In the genomic region with DNA sequence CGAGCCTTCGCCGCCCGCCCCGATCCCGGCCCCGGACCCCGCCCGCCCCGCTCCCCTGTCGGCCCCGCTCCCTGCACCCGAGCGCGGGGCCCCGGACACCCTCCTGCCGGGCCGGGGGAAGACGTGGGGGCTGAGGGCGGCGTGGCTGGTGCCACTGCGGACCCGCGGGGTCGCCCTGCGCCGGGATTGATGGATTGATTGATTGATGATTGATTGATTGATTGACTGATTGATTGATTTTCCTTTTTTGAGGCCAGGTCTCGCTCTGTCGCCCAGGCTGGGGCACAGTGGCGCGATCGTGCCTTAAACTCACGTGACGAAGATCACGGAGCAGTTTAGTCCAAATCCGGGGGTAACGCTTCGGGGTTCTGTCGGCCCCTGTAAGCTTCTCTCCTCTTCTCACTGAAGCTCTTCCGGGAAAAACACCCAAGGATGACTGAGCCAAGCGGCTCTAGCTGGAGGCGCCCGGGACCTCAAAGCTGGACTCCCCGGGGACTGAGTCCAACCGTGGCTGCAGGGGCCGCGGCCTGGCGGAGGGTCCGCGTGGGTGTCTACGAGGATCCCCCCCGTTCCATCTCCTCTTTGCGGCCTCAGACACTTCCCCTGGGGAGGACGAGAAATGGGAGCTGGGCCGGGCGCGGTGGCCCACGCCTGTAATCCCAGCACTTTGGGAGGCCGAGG, we compare ENCODE assay signal across 9 cellular contexts. TPM values are rescaled to one million over a fixed set of nuclear protein-coding genes. Genes with fewer than 3 reads are reported as not detected.
DNase-seq lines count a peak whose midpoint lies in the region; TF ChIP-seq lines count a peak whose summit lies in the region.
"Had no signal": no experiment of that assay in that cellular context is flagged by ENCODE, and none has a peak within 500 bp of the region (broad histone marks: within the 10 kb centered on the region; RNA-seq: fewer than 3 reads in every experiment).

No MANE protein-coding gene starts in this region.

- H3K9me2 ChIP-seq in Karpas-422 (replicated peaks; ENCODE audit: insufficient read depth, low read length) = no peaks in the 10 kb centered on the region

- H3K27me3 Mint-ChIP-seq in Caco-2 (ENCODE audit: insufficient read depth, unreplicated experiment) = peaks cover 7% of the 10 kb centered on the region

- 0 out of 2 replicates have a peak overlapping the region, but pooled peaks have one; percentile 67 for H2AFZ ChIP-seq in Karpas-422 (ENCODE audit: low read length)
- no peak overlapping the region for H2AFZ ChIP-seq in parathyroid adenoma

- TF ChIP-seq CTCF in Caco-2 (IDR thresholded peaks at IDR 0.05; ENCODE audit: insufficient read depth in 1 of 2, low read depth in 1 of 2, low read length in 1 of 2, severe bottlenecking in 1 of 2, unreplicated experiment in 1 of 2) (no peak), parathyroid adenoma (IDR thresholded peaks at IDR 0.05) (no peak)

- peaks cover 12% of the 10 kb centered on the region for H3K36me3 Mint-ChIP-seq in Caco-2 (ENCODE audit: insufficient read depth, unreplicated experiment)

- peak overlapping the region; percentile 79 for H3K4me3 ChIP-seq in Caco-2 (ENCODE audit: low read depth, low read length)
- H3K4me3 ChIP-seq in Karpas-422 (ENCODE audit: low read length) = peak overlapping the region; percentile 82
- H3K4me3 ChIP-seq in duodenal mucosa (ENCODE audit: low read depth in 1 of 2, low read length in 2 of 2) = peak overlapping the region; percentile 56 to 59
- H3K4me3 ChIP-seq in parathyroid adenoma (ENCODE audit: low read depth, low read length) = peak overlapping the region; percentile 44

- H3K27ac ChIP-seq in Karpas-422 (ENCODE audit: low read length) (0 out of 2 replicates have a peak overlapping the region, but pooled peaks have one; percentile 13), duodenal mucosa (ENCODE audit: low read depth, low read length) (no peak overlapping the region), parathyroid adenoma (no peak overlapping the region)

- H3K9me3 ChIP-seq in Caco-2 (no peaks in the 10 kb centered on the region), Karpas-422 (ENCODE audit: low read length) (no peaks in the 10 kb centered on the region), duodenal mucosa (ENCODE audit: control insufficient read depth in 1 of 2, low read length in 2 of 2) (no peaks in the 10 kb centered on the region), parathyroid adenoma (ENCODE audit: control insufficient read depth, low read length) (no peaks in the 10 kb centered on the region)

- intact Hi-C loops in Caco-2 (cut with micrococcal nuclease; ENCODE audit: unreplicated experiment) = no loop called here

- H3K4me1 Mint-ChIP-seq in Caco-2 (ENCODE audit: low read depth, unreplicated experiment) = peaks cover 27% of the 10 kb centered on the region

- peak overlapping the region; percentile 72 for H3K27ac Mint-ChIP-seq in Caco-2 (ENCODE audit: unreplicated experiment)

- H3K9me3 Mint-ChIP-seq in Caco-2 (ENCODE audit: unreplicated experiment) = no peaks in the 10 kb centered on the region

- peaks cover 4% of the 10 kb centered on the region; the same call in 1 of the 2 replicates for H3K4me1 ChIP-seq in Caco-2
- peaks cover 38% of the 10 kb centered on the region for H3K4me1 ChIP-seq in Karpas-422 (ENCODE audit: low read length)
- peaks cover 0 to 24% of the 10 kb centered on the region in 2 donors for H3K4me1 ChIP-seq in duodenal mucosa (ENCODE audit: control insufficient read depth in 1 of 2, insufficient read depth in 2 of 2, low read length in 2 of 2)
- H3K4me1 ChIP-seq in parathyroid adenoma = peaks cover 6% of the 10 kb centered on the region

- H3K9ac ChIP-seq in Karpas-422 (ENCODE audit: low read length) (peak overlapping the region; percentile 93), duodenal mucosa (ENCODE audit: low read depth in 1 of 2, low read length in 2 of 2) (no peak overlapping the region), parathyroid adenoma (no peak overlapping the region)

- H3K4me3 Mint-ChIP-seq in Caco-2 (ENCODE audit: unreplicated experiment) = peak overlapping the region; percentile 77

- H3K36me3 ChIP-seq in Caco-2 (ENCODE audit: control insufficient read depth, insufficient read depth, low read length) (no peaks in the 10 kb centered on the region; the same call in 1 of the 2 replicates), Karpas-422 (ENCODE audit: insufficient read depth, low read length) (peaks cover 27% of the 10 kb centered on the region), duodenal mucosa (ENCODE audit: control insufficient read depth in 1 of 2, insufficient read depth in 2 of 2, low read length in 2 of 2) (peaks cover 0 to 12% of the 10 kb centered on the region in 2 donors), parathyroid adenoma (ENCODE audit: control insufficient read depth, insufficient read depth, low read length) (no peaks in the 10 kb centered on the region)

- no peaks in the 10 kb centered on the region for H3K27me3 ChIP-seq in Caco-2 (replicated peaks; ENCODE audit: control insufficient read depth, insufficient read depth, low read length)
- no peaks in the 10 kb centered on the region for H3K27me3 ChIP-seq in Karpas-422 (ENCODE audit: low read length)
- no peaks in the 10 kb centered on the region for H3K27me3 ChIP-seq in duodenal mucosa (ENCODE audit: control insufficient read depth in 1 of 2, insufficient read depth in 2 of 2, low read length in 2 of 2)
- H3K27me3 ChIP-seq in parathyroid adenoma (ENCODE audit: control insufficient read depth, insufficient read depth, low read length) = no peaks in the 10 kb centered on the region

- peaks cover 33% of the 10 kb centered on the region for H3K79me2 ChIP-seq in Karpas-422 (ENCODE audit: low read length)
- no peaks in the 10 kb centered on the region for H3K79me2 ChIP-seq in parathyroid adenoma

- H4K20me1 ChIP-seq in Karpas-422 (ENCODE audit: insufficient read depth, low read depth, low read length) = peaks cover 35% of the 10 kb centered on the region

- BruUV-seq in Caco-2 (replicated peaks; lab: Mats Ljungman, UMichigan) = no TSS peak

- H3K4me2 ChIP-seq in Karpas-422 (ENCODE audit: low read depth, low read length, poor library complexity, severe bottlenecking) (peak overlapping the region; percentile 91), parathyroid adenoma (ENCODE audit: low read length) (peak overlapping the region; percentile 89)

- CTCF ChIA-PET in Caco-2 (lab: Charles Lee) = interaction anchor here (0.6 kb wide), 1 partner anchor 120 kb away, joined by 4 read pairs; no protein-coding TSS in a partner anchor

- POLR2A ChIA-PET in Caco-2 (lab: Charles Lee) = interaction anchor here (0.6 kb wide), 3 partner anchors 17 to 260 kb away, joined by 3 to 8 read pairs (median 8); no protein-coding TSS in a partner anchor

- DNase-seq in Caco-2 (no peak), Karpas-422 (peak; percentile 51), NCI-H1694 treated with DMSO at 0.1 percent for 48 hours (lab: John Stamatoyannopoulos, UW) (no peak), DMS53 treated with DMSO at 0.1 percent for 48 hours (lab: John Stamatoyannopoulos, UW; ENCODE audit: unreplicated experiment) (no peak), SW 1271 (lab: John Stamatoyannopoulos, UW) (no peak), NCI-H2171 treated with DMSO at 0.1 percent for 48 hours (lab: John Stamatoyannopoulos, UW) (no peak)

RNA-seq across cellular contexts. Expression of gene BHLHA9, which starts 40.2 kb away (rescaled TPM):
- not detected in 2 replicates for total RNA-seq in Caco-2 (2022)
- not detected in 2 replicates for total RNA-seq in Karpas-422 (2014; rRNA removed; shearing (Covaris generic); ENCODE audit: low replicate concordance)
- total RNA-seq: T-helper 2 cell treated with Interferon-gamma antibody and Interleukin-4, amounts not matched to agents 100 ng/mL and 5 ng/mL, for 36 hours had no signal

RNA-seq across cellular contexts. Expression of gene TRARG1, which starts 49.4 kb away (rescaled TPM):
- not detected in 2 replicates for total RNA-seq in Caco-2 (2022)
- total RNA-seq in Karpas-422 (2014; rRNA removed; shearing (Covaris generic); ENCODE audit: low replicate concordance) = not detected in 2 replicates

RNA-seq across cellular contexts. Expression of gene ABR, which starts 50.2 kb away (rescaled TPM):
- 71.3 and 78.3 TPM in 2 replicates for total RNA-seq in Caco-2 (2022)
- total RNA-seq in Karpas-422 (2014; rRNA removed; shearing (Covaris generic); ENCODE audit: low replicate concordance) = 113 and 165 TPM in 2 replicates
